Comparison of ENCODE assay signal across 8 cellular contexts in genomic region chr7:92982928-92983327, GRCh38.
"Had no signal": no experiment of that assay in that cellular context is flagged by ENCODE, and none has a peak within 500 bp of the region (broad histone marks: within the 10 kb centered on the region; RNA-seq: fewer than 3 reads in every experiment).

No MANE protein-coding gene starts in this region.

- H3K27ac ChIP-seq: HL-60, KMS-11 had no signal

- ATAC-seq: HepG2 had no signal

- DNase-seq: IMR-90, KBM-7, KG1 had no signal

- H3K4me2 ChIP-seq: KMS-11 had no signal

- H3K4me3 Mint-ChIP-seq: IgD-negative memory B cell had no signal

- H3K36me3 Mint-ChIP-seq: IgD-negative memory B cell had no signal

- FAIRE-seq: HepG2, HTR-8/SVneo had no signal

- H3K4me1 Mint-ChIP-seq: IgD-negative memory B cell had no signal

- H3K9ac ChIP-seq: KMS-11 had no signal

- H3K27ac Mint-ChIP-seq: IgD-negative memory B cell had no signal
